1 cellular context compared by ENCODE assay signal in the genomic region with DNA sequence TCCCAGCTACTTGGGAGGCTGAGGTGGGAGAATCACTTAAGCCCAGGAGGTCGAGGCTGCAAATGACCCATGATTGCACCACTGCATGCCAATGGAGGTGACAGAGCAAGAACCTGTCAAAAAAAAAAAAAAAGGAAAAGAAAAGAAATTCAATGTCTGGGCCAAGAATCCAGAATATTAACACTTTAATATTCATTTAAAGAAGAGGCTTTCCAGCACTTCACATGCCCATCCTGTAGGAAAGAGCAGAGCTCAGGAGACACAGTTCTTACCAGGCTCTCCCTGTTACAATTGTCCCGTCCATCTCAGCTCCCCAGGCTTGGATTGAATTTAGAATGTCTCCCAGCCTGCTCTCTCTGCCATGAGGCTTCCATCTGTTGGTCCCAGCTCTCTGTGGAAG.
TF ChIP-seq lines count a peak whose summit lies in the region.

No MANE protein-coding gene starts in this region.

TF ChIP-seq in K562, 482 proteins besides CTCF, POLR2A, EP300 and RAD21 (continued from another document):
- TF ChIP-seq CREM (IDR thresholded peaks at IDR 0.05; ENCODE audit: low read depth) (no peak), CEBPB (tag; IDR thresholded peaks at IDR 0.05) (no peak)
